Comparison of ENCODE assay signal across 8 cellular contexts in the genomic region with DNA sequence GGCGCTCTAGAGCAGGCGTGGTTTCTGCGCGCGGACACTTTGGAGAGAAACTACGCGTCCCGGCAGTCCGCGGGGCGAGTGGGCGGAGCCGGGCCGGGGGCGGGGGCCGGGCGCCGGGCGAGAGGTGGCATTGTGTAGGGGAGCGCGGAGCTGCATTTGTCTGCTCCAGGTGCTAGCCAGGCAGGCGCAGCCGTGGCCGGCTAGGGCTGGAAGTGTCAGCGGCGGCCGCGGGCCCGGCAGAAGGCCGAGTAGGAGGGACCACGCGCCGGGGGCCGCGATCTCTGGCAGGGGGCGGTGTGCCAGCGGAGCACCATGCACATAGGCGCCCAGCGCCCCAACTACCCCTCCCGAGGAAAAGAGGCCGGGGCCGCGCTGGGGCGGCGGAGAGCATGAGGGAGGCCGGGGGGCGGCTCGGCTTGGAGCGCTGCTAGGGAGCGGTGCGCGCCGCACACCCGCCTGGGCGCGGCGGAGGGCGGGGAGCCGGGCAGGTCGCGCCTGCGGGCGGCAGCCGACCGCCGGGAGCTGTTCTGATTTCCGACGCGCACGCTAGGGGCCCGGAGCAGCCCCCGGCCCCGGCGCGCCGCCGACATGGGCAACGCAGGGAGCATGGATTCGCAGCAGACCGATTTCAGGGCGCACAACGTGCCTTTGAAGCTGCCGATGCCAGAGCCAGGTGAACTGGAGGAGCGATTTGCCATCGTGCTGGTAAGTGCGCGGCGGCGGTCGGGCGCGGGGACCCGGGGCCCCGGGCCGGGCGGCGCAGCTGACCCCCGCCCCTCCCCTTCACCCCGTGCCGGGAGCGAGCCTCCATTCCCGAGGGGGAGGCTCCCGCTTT. TPM values are rescaled to one million over a fixed set of nuclear protein-coding genes. Genes with fewer than 3 reads are reported as not detected.
DNase-seq lines count a peak whose midpoint lies in the region; ATAC-seq and TF ChIP-seq lines count a peak whose summit lies in the region.

TSS of gene FMNL2 (plus strand) at position 159 of the 835 bp plus-strand sequence.

- peak; percentile 96 for ATAC-seq in GM21717 (IDR thresholded peaks at IDR 0.05; ENCODE audit: unreplicated experiment)
- peak; percentile 91 for ATAC-seq in IMR-90 (ENCODE audit: low read depth)

- H3K4me3 ChIP-seq in IMR-90 (ENCODE audit: insufficient read depth, low read depth, low read length) (peak within 1 kb of the TSS; percentile 98), Peyer's patch (peak within 1 kb of the TSS; percentile 75 to 81 (median 78)), cardiac muscle cell (peak within 1 kb of the TSS; percentile 57), osteoblast (ENCODE audit: insufficient read depth, low read length) (peak within 1 kb of the TSS; percentile 88)

- H2BK120ac ChIP-seq in IMR-90 (ENCODE audit: low read depth, low read length), result peak within 1 kb of the TSS; percentile 80; the same call in 1 of the 2 replicates

- H2AK9ac ChIP-seq in IMR-90 (replicated peaks; ENCODE audit: low read depth, low read length, poor library complexity), result peak within 1 kb of the TSS; percentile 90

- TF ChIP-seq POLR2A in IMR-90 (IDR thresholded peaks at IDR 0.05; ENCODE audit: low read depth, low read length) (peak; percentile 56; the same call in 1 of the 2 replicates), Peyer's patch (IDR thresholded peaks at IDR 0.05) (peak; percentile 15 to 23)

- peaks cover 10 to 26% of the 10 kb centered on the region in 2 experiments for H3K79me1 ChIP-seq in IMR-90 (ENCODE audit: low read depth in 1 of 2, low read length in 2 of 2)

- intact Hi-C loops in IMR-90 (cut with micrococcal nuclease), result loop anchor here (1.0 to 5.0 kb wide), 7 partner anchors 82 to 298 kb away; no protein-coding TSS in a partner anchor

- H3K36me3 ChIP-seq in ES-I3 (ENCODE audit: insufficient read depth, low read length), result no peaks in the 10 kb centered on the region
- H3K36me3 ChIP-seq in IMR-90 (ENCODE audit: control insufficient read depth, insufficient read depth, low read length), result no peaks in the 10 kb centered on the region
- H3K36me3 ChIP-seq in Peyer's patch, result no peaks in the 10 kb centered on the region
- no peaks in the 10 kb centered on the region for H3K36me3 ChIP-seq in cardiac muscle cell
- H3K36me3 ChIP-seq in osteoblast (ENCODE audit: insufficient read depth, low read length), result no peaks in the 10 kb centered on the region

- H4K20me1 ChIP-seq in IMR-90 (ENCODE audit: insufficient read depth, low read length) (peaks cover 6% of the 10 kb centered on the region; the same call in 1 of the 2 replicates), osteoblast (ENCODE audit: insufficient read depth, low read length) (peaks cover 3% of the 10 kb centered on the region)

- H3K4me2 ChIP-seq in IMR-90 (ENCODE audit: low read depth, low read length) (peak within 1 kb of the TSS; percentile 85), osteoblast (ENCODE audit: insufficient read depth, low read length) (peak within 1 kb of the TSS; percentile 99)

- H4K8ac ChIP-seq in IMR-90 (ENCODE audit: low read depth in 2 of 2, low read length in 2 of 2), result peak within 1 kb of the TSS; percentile 91 to 100

- CTCF ChIA-PET in IMR-90 (lab: Yijun Ruan, JAX), result interaction anchor here (1.6 kb wide), 1 partner anchor 146 kb away, joined by 3 read pairs; no protein-coding TSS in a partner anchor

- peak within 1 kb of the TSS; percentile 87; the same call in 1 of the 2 replicates for H3K23ac ChIP-seq in IMR-90 (ENCODE audit: low read depth, low read length)

- TF ChIP-seq CTCF in IMR-90 (conservative IDR thresholded peaks at IDR 0.05; ENCODE audit: low read depth, low read length), result no peak
- peak in 1 of 6 experiments; percentile 9 for TF ChIP-seq CTCF in Peyer's patch (IDR thresholded peaks at IDR 0.05)
- no peak for TF ChIP-seq CTCF in cardiac muscle cell (IDR thresholded peaks at IDR 0.05; ENCODE audit: low read depth, low read length)
- no peak for TF ChIP-seq CTCF in osteoblast (IDR thresholded peaks at IDR 0.05; ENCODE audit: extremely low read depth, low read depth, low read length)

- H3K56ac ChIP-seq in IMR-90 (ENCODE audit: extremely low read depth, insufficient read depth, low read length), result peak within 1 kb of the TSS; percentile 62; the same call in 1 of the 2 replicates

- H2BK5ac ChIP-seq in IMR-90 (ENCODE audit: low read depth, low read length, poor library complexity, severe bottlenecking), result peak within 1 kb of the TSS; percentile 21

- H3K27ac ChIP-seq in IMR-90 (ENCODE audit: insufficient read depth, low read length) (peak within 1 kb of the TSS; percentile 63), Peyer's patch (peak within 1 kb of the TSS; percentile 68 to 82 (median 72)), adipose tissue (ENCODE audit: low read depth, low read length) (no peak within 1 kb of the TSS), cardiac muscle cell (peak within 1 kb of the TSS; percentile 69), osteoblast (ENCODE audit: low read depth, low read length) (peak within 1 kb of the TSS; percentile 59)

- peaks cover 6% of the 10 kb centered on the region; the same call in 1 of the 2 replicates for H3K4me1 ChIP-seq in ES-I3 (ENCODE audit: insufficient read depth, low read length)
- H3K4me1 ChIP-seq in IMR-90 (ENCODE audit: control insufficient read depth, insufficient read depth, low read length), result peaks cover 2% of the 10 kb centered on the region; the same call in 1 of the 2 replicates
- H3K4me1 ChIP-seq in Peyer's patch, result peaks cover 0 to 6% (median 0%) of the 10 kb centered on the region in 4 donors
- no peaks in the 10 kb centered on the region for H3K4me1 ChIP-seq in cardiac muscle cell (ENCODE audit: low read depth)
- peaks cover 13% of the 10 kb centered on the region for H3K4me1 ChIP-seq in osteoblast (ENCODE audit: insufficient read depth, low read length)

- peak within 1 kb of the TSS; percentile 73 for H3K9ac ChIP-seq in ES-I3 (ENCODE audit: low read depth, low read length)
- peak within 1 kb of the TSS; percentile 90 for H3K9ac ChIP-seq in IMR-90 (ENCODE audit: low read depth, low read length)

- no peak within 1 kb of the TSS for H2AK5ac ChIP-seq in IMR-90 (ENCODE audit: low read depth, low read length)

- H2AFZ ChIP-seq in IMR-90 (replicated peaks; ENCODE audit: low read length, poor library complexity) (peak within 1 kb of the TSS; percentile 98), osteoblast (ENCODE audit: low read length) (peak within 1 kb of the TSS; percentile 99)

- POLR2A ChIA-PET in IMR-90 (lab: Charles Lee; ENCODE audit: unreplicated experiment), result interaction anchor here (0.5 kb wide), 1 partner anchor 215 kb away, joined by 3 read pairs; no protein-coding TSS in a partner anchor

- peak within 1 kb of the TSS; percentile 40; the same call in 1 of the 2 replicates for H3K18ac ChIP-seq in IMR-90 (ENCODE audit: low read depth, low read length)

- 0 out of 2 replicates have a peak, but pooled peaks have one; percentile 10 for TF ChIP-seq RAD21 in IMR-90 (IDR thresholded peaks at IDR 0.05; ENCODE audit: low read length)

- H3K14ac ChIP-seq in IMR-90 (replicated peaks; ENCODE audit: low read depth, low read length), result peak within 1 kb of the TSS; percentile 91

- no TSS peak for BruUV-seq in IMR-90 (replicated peaks; lab: Mats Ljungman, UMichigan)

- H4K5ac ChIP-seq in IMR-90 (ENCODE audit: low read depth, low read length), result no peak within 1 kb of the TSS; the same call in 1 of the 2 replicates

- DNase-seq in IMR-90 (peak; percentile 65), Peyer's patch (peak; percentile 65 to 88 (median 83)), cardiac muscle cell (ENCODE audit: low read depth in 1 of 2, low spot score in 1 of 2) (peak; percentile 85 to 92), osteoblast (ENCODE audit: insufficient read length, low spot score, missing footprints) (peak; percentile 98), ureter (ENCODE audit: low spot score) (peak; percentile 81)

- H2BK15ac ChIP-seq in IMR-90 (ENCODE audit: low read depth, low read length), result peak within 1 kb of the TSS; percentile 72; the same call in 1 of the 3 replicates

- H2BK20ac ChIP-seq in IMR-90 (ENCODE audit: low read depth, low read length), result 0 out of 2 replicates have a peak within 1 kb of the TSS, but pooled peaks have one; percentile 17

- dilution Hi-C loops in IMR-90 (cut with HindIII; ENCODE audit: low sequenced_read_pairs, unreplicated experiment), result no loop called here

- WGBS in IMR-90 (ENCODE audit: extremely low coverage in 2 of 2, insufficient read length in 1 of 2), 2 experiments, result 1% methylated on average over 59 of the region's 103 CpGs; no CpG with 5 or more reads in 1 of the 2 experiments
- 0 to 1% (median 1%) methylated on average over 72 to 103 of the region's 103 CpGs for WGBS in adipose tissue, 3 donors

- H3K9me3 ChIP-seq in ES-I3 (ENCODE audit: control insufficient read depth, insufficient read depth, low read length), result no peaks in the 10 kb centered on the region
- H3K9me3 ChIP-seq in IMR-90 (ENCODE audit: control insufficient read depth, insufficient read depth, low read length), result no peaks in the 10 kb centered on the region
- H3K9me3 ChIP-seq in Peyer's patch, result no peaks in the 10 kb centered on the region
- no peaks in the 10 kb centered on the region for H3K9me3 ChIP-seq in cardiac muscle cell (ENCODE audit: low read depth)
- no peaks in the 10 kb centered on the region for H3K9me3 ChIP-seq in osteoblast (ENCODE audit: low read depth, low read length)

- H3K79me2 ChIP-seq in osteoblast (ENCODE audit: insufficient read depth, low read length), result peaks cover 48% of the 10 kb centered on the region

- H3K4ac ChIP-seq in IMR-90 (ENCODE audit: low read depth, low read length), result peak within 1 kb of the TSS; percentile 81

- in situ Hi-C loops in IMR-90 (cut with MboI; ENCODE audit: low sequenced_read_pairs), result loop anchor here (10.0 kb wide), 1 partner anchor 290 kb away; no protein-coding TSS in a partner anchor

- H3K9me1 ChIP-seq in IMR-90 (ENCODE audit: insufficient read depth, low read length), result no peaks in the 10 kb centered on the region

- H3K27me3 ChIP-seq in IMR-90 (ENCODE audit: control insufficient read depth, insufficient read depth, low read length), result no peaks in the 10 kb centered on the region
- no peaks in the 10 kb centered on the region for H3K27me3 ChIP-seq in Peyer's patch
- no peaks in the 10 kb centered on the region for H3K27me3 ChIP-seq in cardiac muscle cell
- H3K27me3 ChIP-seq in osteoblast (ENCODE audit: insufficient read depth, low read length), result no peaks in the 10 kb centered on the region

- H4K91ac ChIP-seq in IMR-90 (ENCODE audit: insufficient read depth, low read depth, low read length), result 0 out of 2 replicates have a peak within 1 kb of the TSS, but pooled peaks have one; percentile 37

TF ChIP-seq in IMR-90, 13 proteins besides CTCF, POLR2A, EP300 and RAD21 (continues in another document):
- TF ChIP-seq MAFK (IDR thresholded peaks at IDR 0.05; ENCODE audit: low read depth, low read length), result no peak

RNA-seq across cellular contexts. Expression of gene FMNL2, which starts in this region (rescaled TPM):
- total RNA-seq in IMR-90 (2012; rRNA removed) (10.9 and 15.6 TPM in 2 replicates), Peyer's patch (10 to 100 TPM in 3 of 4 donors, 1 to 10 TPM in 1; 7.5 to 52.0 (median 17.1) TPM), cardiac muscle cell (8.6 and 11.7 TPM in 2 replicates), osteoblast (24.2 and 26.2 TPM in 2 replicates), ureter (31.8 TPM)
- polyA plus RNA-seq in IMR-90 (2012; rRNA removed) (8.5 and 11.4 TPM in 2 replicates), adipose tissue (10 to 100 TPM in 2 of 3 donors, 1 to 10 TPM in 1; 5.0 to 41.3 (median 22.3) TPM), cardiac muscle cell (5.1 and 6.6 TPM in 2 replicates)
- polyA plus RNA-seq in IMR-90 (2012; cell fraction: cytosol; rRNA removed), result 1.8 and 1.9 TPM in 2 replicates
- 3.0 and 23.7 TPM in 2 replicates for polyA plus RNA-seq in IMR-90 (2012; cell fraction: nucleus; rRNA removed; ENCODE audit: low replicate concordance)
